ENCODE assay signal across 21 cellular contexts in genomic region chr11:2687782-2688191, GRCh38. TPM values are rescaled to one million over a fixed set of nuclear protein-coding genes. Genes with fewer than 3 reads are reported as not detected.
DNase-seq lines count a peak whose midpoint lies in the region; ATAC-seq and TF ChIP-seq lines count a peak whose summit lies in the region.
"Had no signal": no experiment of that assay in that cellular context is flagged by ENCODE, and none has a peak within 500 bp of the region (broad histone marks: within the 10 kb centered on the region; RNA-seq: fewer than 3 reads in every experiment).

No MANE protein-coding gene starts in this region.

- no peak for ATAC-seq in HG02642 (IDR thresholded peaks at IDR 0.05; ENCODE audit: poor library complexity, unreplicated experiment)
- ATAC-seq: CD8-positive, alpha-beta T cell; naive thymus-derived CD8-positive, alpha-beta T cell; stimulated activated naive B cell treated with anti-CD40 and anti-IgM and Interleukin-4, amounts not matched to agents 10 μg/mL and 1 μg/mL and 100 μg/mL, for 72 hours had no signal

- H3K9ac ChIP-seq in BLaER1 treated with 17β-estradiol and CSF1 and Interleukin-3, amounts not matched to agents 10 nM and 100 nM, result no peak overlapping the region

- H3K4me2 ChIP-seq in BLaER1 treated with 17β-estradiol and CSF1 and Interleukin-3, amounts not matched to agents 10 nM and 100 nM, result peak overlapping the region in 9 of 11 experiments; percentile 2 to 94 (median 82); a peak in 10 of 22 replicates

- CTCF ChIA-PET in RWPE1 (lab: Yijun Ruan, JAX), result interaction anchor here (0.5 kb wide), 1 partner anchor 155 kb away, joined by 3 read pairs; no protein-coding TSS in a partner anchor

- no peak for TF ChIP-seq EP300 in ovary (IDR thresholded peaks at IDR 0.05)

- H3K4me3 ChIP-seq in BLaER1 treated with 17β-estradiol and CSF1 and Interleukin-3, amounts not matched to agents 10 nM and 100 nM, result no peak overlapping the region
- no peak overlapping the region for H3K4me3 ChIP-seq in ovary
- H3K4me3 ChIP-seq: esophagus squamous epithelium, lung, psoas muscle, tibial nerve had no signal

- POLR2A ChIA-PET in RWPE1 (lab: Yijun Ruan, JAX; ENCODE audit: low non-redundant PET), result no interaction called here

- no peaks in the 10 kb centered on the region for H3K9me3 ChIP-seq in BLaER1 treated with 17β-estradiol and CSF1 and Interleukin-3, amounts not matched to agents 10 nM and 100 nM (replicated peaks in 1 of 11)
- H3K9me3 ChIP-seq in ovary, result no peaks in the 10 kb centered on the region
- H3K9me3 ChIP-seq: esophagus squamous epithelium, psoas muscle, tibial nerve had no signal

- peak overlapping the region in 2 of 11 experiments; percentile 40 to 77; a peak in 1 of 22 replicates for H3K27ac ChIP-seq in BLaER1 treated with 17β-estradiol and CSF1 and Interleukin-3, amounts not matched to agents 10 nM and 100 nM
- 0 out of 2 replicates have a peak overlapping the region, but pooled peaks have one; percentile 24 for H3K27ac ChIP-seq in RWPE1
- H3K27ac ChIP-seq in ovary, result no peak overlapping the region
- H3K27ac ChIP-seq: esophagus squamous epithelium, HL-60, psoas muscle, tibial nerve had no signal

- H3K27me3 ChIP-seq in BLaER1 treated with 17β-estradiol and CSF1 and Interleukin-3, amounts not matched to agents 10 nM and 100 nM, result no peaks in the 10 kb centered on the region
- H3K27me3 ChIP-seq in ovary, result no peaks in the 10 kb centered on the region
- H3K27me3 ChIP-seq: esophagus squamous epithelium, tibial nerve had no signal

- no peak for TF ChIP-seq CTCF in RWPE1 (conservative IDR thresholded peaks at IDR 0.05; ENCODE audit: low read depth)
- no peak for TF ChIP-seq CTCF in ovary (IDR thresholded peaks at IDR 0.05)

- no peak for TF ChIP-seq POLR2A in ovary (IDR thresholded peaks at IDR 0.05)

- peaks cover 46 to 66% (median 57%) of the 10 kb centered on the region in 10 experiments for H3K4me1 ChIP-seq in BLaER1 treated with 17β-estradiol and CSF1 and Interleukin-3, amounts not matched to agents 10 nM and 100 nM
- peaks cover 42% of the 10 kb centered on the region for H3K4me1 ChIP-seq in ovary (ENCODE audit: insufficient read depth)

- intact Hi-C loops in ovary (cut with DNase I), result loop anchor here in 1 of 4 donors (10.0 kb wide), 1 partner anchor 197 kb away; the partner anchor contains the start of gene CDKN1C

- peaks cover 0 to 67% (median 26%) of the 10 kb centered on the region in 11 experiments; a peak in 12 of 22 replicates for H3K36me3 ChIP-seq in BLaER1 treated with 17β-estradiol and CSF1 and Interleukin-3, amounts not matched to agents 10 nM and 100 nM
- no peaks in the 10 kb centered on the region for H3K36me3 ChIP-seq in ovary
- H3K36me3 ChIP-seq: tibial nerve had no signal

- WGBS in ovary, 3 donors, result 44 to 60% (median 60%) methylated on average over 3 to 7 of the region's 7 CpGs

- peaks cover 74 to 100% (median 99%) of the 10 kb centered on the region in 11 experiments; a peak in 20 of 22 replicates for H4K20me1 ChIP-seq in BLaER1 treated with 17β-estradiol and CSF1 and Interleukin-3, amounts not matched to agents 10 nM and 100 nM

- DNase-seq in RWPE1 (ENCODE audit: low spot score), result no peak
- DNase-seq in iPS-NIHi11 (ENCODE audit: low spot score), result peak; percentile 65
- DNase-seq in ovary, result peak; percentile 41 to 58 (median 48)
- DNase-seq in NCI-H1436 (lab: John Stamatoyannopoulos, UW), result no peak
- no peak for DNase-seq in DMS153 (lab: John Stamatoyannopoulos, UW)
- no peak for DNase-seq in GM19238 (ENCODE audit: insufficient read length, low spot score)
- DNase-seq: amniotic stem cell; CD8-positive, alpha-beta T cell; effector CD8-positive, alpha-beta T cell; esophagus squamous epithelium; GOT3; NCI-H2029 treated with DMSO at 0.1 percent for 48 hours; NCI-H510A; stimulated activated naive B cell treated with anti-CD40 and anti-IgM and Interleukin-4, amounts not matched to agents 10 μg/mL and 1 μg/mL and 100 μg/mL, for 72 hours had no signal

RNA-seq across cellular contexts. Expression of gene KCNQ1OT1, which starts 12.0 kb away (rescaled TPM):
- total RNA-seq in ovary, result 10 to 100 TPM in 1 of 7 donors, 1 to 10 TPM in 6; 3.9 to 11.5 (median 6.8) TPM
- under 1 TPM; 0.43 to 0.52 TPM for polyA plus RNA-seq in ovary

Comparison
In these comparisons a context has a peak if more than half of its experiments do, and no peak if none do; other contexts are left out.
1. DNase-seq: peak in iPS-NIHi11 (single experiment) and ovary (5 of 5); none in RWPE1 (single experiment), NCI-H1436 (single experiment), DMS153 (single experiment) and GM19238 (single experiment).